Comparison of ENCODE assay signal across 1 cellular context in the genomic region with DNA sequence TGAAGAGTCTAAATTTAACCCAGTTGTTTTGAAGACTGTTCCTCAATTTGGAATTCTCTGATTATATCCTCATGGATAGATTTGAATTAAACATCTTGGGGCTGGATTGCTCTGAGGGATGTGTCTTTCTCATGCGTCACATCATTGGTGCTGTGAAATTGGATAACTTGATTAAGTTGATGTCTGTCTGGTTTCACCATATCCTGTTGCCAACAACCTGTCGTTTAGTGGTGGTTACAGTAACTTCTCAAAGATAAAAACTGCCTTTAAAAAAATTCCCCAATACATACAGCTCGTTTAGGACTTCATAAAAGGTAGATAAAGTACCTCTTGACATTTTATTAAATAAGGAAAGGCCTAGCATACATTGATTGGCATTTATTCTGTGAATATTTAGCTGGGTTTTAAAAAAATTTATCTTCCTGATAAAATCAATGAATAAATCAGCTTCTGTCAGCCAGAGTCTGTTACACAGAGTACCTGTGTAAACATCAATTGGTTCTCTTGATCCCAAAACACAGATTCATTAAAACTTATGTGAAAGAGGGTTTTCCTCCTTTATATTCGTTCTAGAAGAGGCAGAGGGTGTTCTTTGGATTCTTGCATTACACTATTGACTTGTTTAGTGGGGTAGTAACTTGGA.
TF ChIP-seq lines count a peak whose summit lies in the region.

No MANE protein-coding gene starts in this region.

TF ChIP-seq in SK-N-SH, 30 proteins besides CTCF, POLR2A, EP300 and RAD21 (continued from another document):
- TF ChIP-seq, protein P1, sequence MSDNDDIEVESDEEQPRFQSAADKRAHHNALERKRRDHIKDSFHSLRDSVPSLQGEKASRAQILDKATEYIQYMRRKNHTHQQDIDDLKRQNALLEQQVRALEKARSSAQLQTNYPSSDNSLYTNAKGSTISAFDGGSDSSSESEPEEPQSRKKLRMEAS (IDR thresholded peaks at IDR 0.05; ENCODE audit: low read depth) = no peak
- TF ChIP-seq CHD2 (IDR thresholded peaks at IDR 0.05; ENCODE audit: low read length, partially characterized antibody) = no peak
- TF ChIP-seq, protein P2, sequence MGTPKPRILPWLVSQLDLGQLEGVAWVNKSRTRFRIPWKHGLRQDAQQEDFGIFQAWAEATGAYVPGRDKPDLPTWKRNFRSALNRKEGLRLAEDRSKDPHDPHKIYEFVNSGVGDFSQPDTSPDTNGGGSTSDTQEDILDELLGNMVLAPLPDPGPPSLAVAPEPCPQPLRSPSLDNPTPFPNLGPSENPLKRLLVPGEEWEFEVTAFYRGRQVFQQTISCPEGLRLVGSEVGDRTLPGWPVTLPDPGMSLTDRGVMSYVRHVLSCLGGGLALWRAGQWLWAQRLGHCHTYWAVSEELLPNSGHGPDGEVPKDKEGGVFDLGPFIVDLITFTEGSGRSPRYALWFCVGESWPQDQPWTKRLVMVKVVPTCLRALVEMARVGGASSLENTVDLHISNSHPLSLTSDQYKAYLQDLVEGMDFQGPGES (IDR thresholded peaks at IDR 0.05; ENCODE audit: low read depth, low read length) = no peak
- TF ChIP-seq, protein P3, sequence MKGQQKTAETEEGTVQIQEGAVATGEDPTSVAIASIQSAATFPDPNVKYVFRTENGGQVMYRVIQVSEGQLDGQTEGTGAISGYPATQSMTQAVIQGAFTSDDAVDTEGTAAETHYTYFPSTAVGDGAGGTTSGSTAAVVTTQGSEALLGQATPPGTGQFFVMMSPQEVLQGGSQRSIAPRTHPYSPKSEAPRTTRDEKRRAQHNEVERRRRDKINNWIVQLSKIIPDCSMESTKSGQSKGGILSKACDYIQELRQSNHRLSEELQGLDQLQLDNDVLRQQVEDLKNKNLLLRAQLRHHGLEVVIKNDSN (IDR thresholded peaks at IDR 0.05; ENCODE audit: borderline replicate concordance, low read depth) = no peak
- TF ChIP-seq NFIC (IDR thresholded peaks at IDR 0.05; ENCODE audit: borderline replicate concordance) = no peak
- TF ChIP-seq NRF1 (IDR thresholded peaks at IDR 0.05; ENCODE audit: low read depth, low read length) = no peak
- no peak for TF ChIP-seq SIN3A (IDR thresholded peaks at IDR 0.05; ENCODE audit: borderline replicate concordance, low read depth, low read length)
- peak; percentile 12; the same call in 1 of the 2 replicates for TF ChIP-seq TCF12 (IDR thresholded peaks at IDR 0.05)
- TF ChIP-seq GABPA (IDR thresholded peaks at IDR 0.05; ENCODE audit: low read depth) = no peak
- TF ChIP-seq FOSL2 (IDR thresholded peaks at IDR 0.05; ENCODE audit: borderline replicate concordance, low read depth) = no peak
- no peak for TF ChIP-seq EZH2phosphoT487 (IDR thresholded peaks at IDR 0.05; ENCODE audit: borderline replicate concordance, low read depth)
- no peak for TF ChIP-seq RFX5 (IDR thresholded peaks at IDR 0.05; ENCODE audit: low read length)
- TF ChIP-seq MXI1 (IDR thresholded peaks at IDR 0.05; ENCODE audit: low read depth, low read length) = peak; percentile 66; the same call in 1 of the 2 replicates
- TF ChIP-seq RXRA (IDR thresholded peaks at IDR 0.05; ENCODE audit: borderline replicate concordance, low read depth) = no peak
- TF ChIP-seq, protein P4, sequence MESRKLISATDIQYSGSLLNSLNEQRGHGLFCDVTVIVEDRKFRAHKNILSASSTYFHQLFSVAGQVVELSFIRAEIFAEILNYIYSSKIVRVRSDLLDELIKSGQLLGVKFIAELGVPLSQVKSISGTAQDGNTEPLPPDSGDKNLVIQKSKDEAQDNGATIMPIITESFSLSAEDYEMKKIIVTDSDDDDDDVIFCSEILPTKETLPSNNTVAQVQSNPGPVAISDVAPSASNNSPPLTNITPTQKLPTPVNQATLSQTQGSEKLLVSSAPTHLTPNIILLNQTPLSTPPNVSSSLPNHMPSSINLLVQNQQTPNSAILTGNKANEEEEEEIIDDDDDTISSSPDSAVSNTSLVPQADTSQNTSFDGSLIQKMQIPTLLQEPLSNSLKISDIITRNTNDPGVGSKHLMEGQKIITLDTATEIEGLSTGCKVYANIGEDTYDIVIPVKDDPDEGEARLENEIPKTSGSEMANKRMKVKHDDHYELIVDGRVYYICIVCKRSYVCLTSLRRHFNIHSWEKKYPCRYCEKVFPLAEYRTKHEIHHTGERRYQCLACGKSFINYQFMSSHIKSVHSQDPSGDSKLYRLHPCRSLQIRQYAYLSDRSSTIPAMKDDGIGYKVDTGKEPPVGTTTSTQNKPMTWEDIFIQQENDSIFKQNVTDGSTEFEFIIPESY (IDR thresholded peaks at IDR 0.05; ENCODE audit: borderline replicate concordance, low read depth) = no peak
- no peak for TF ChIP-seq FOXM1 (IDR thresholded peaks at IDR 0.05; ENCODE audit: low read depth)
